In genomic region chr2:238230699-238231098, GRCh38 we compare ENCODE assay signal across 13 cellular contexts. TPM values are rescaled to one million over a fixed set of nuclear protein-coding genes. Genes with fewer than 3 reads are reported as not detected.
DNase-seq lines count a peak whose midpoint lies in the region; ATAC-seq, FAIRE-seq and TF ChIP-seq lines count a peak whose summit lies in the region.
"Had no signal": no experiment of that assay in that cellular context is flagged by ENCODE, and none has a peak within 500 bp of the region (broad histone marks: within the 10 kb centered on the region; RNA-seq: fewer than 3 reads in every experiment).

No MANE protein-coding gene starts in this region.

- H3K9me3 ChIP-seq in heart right ventricle (no peaks in the 10 kb centered on the region), right cardiac atrium (ENCODE audit: control insufficient read depth, low read length) (no peaks in the 10 kb centered on the region), upper lobe of right lung (no peaks in the 10 kb centered on the region)

- H3K36me3 Mint-ChIP-seq in natural killer cell treated with Interleukin-12 subunit alpha and Interleukin-12 subunit beta and Interleukin-15 and Interleukin-18, amount 100 ng/mL, for 72 hours, result no peaks in the 10 kb centered on the region

- ATAC-seq in heart right ventricle, result no peak
- no peak for ATAC-seq in right cardiac atrium
- ATAC-seq in natural killer cell treated with Interleukin-12 subunit alpha and Interleukin-12 subunit beta and Interleukin-15 and Interleukin-18, amount 100 ng/mL, for 72 hours, result no peak
- ATAC-seq in upper lobe of right lung, result no peak

- intact Hi-C loops in heart right ventricle (cut with DNase I) (no loop called here), right cardiac atrium (cut with DNase I) (no loop called here), dorsolateral prefrontal cortex (cut with DNase I) (loop anchor here (10.0 kb wide), 2 partner anchors 46 to 166 kb away; partner anchors contain the start of gene SCLY (in 1 of the 2)), upper lobe of right lung (cut with DNase I) (no loop called here)

- H3K4me3 ChIP-seq in heart right ventricle (peak overlapping the region in 8 of 10 donors; percentile 49 to 69 (median 60)), right cardiac atrium (ENCODE audit: low read length) (no peak overlapping the region), dorsolateral prefrontal cortex (peak overlapping the region; percentile 40 to 97 (median 76)), upper lobe of right lung (peak overlapping the region; percentile 68)

- DNase-seq in heart right ventricle (no peak), right cardiac atrium (no peak), dorsolateral prefrontal cortex (no peak), upper lobe of right lung (no peak), DMS53 (lab: John Stamatoyannopoulos, UW) (no peak), GM12892 (ENCODE audit: insufficient read length) (no peak)
- no peak for DNase-seq in natural killer cell treated with Interleukin-12 subunit alpha and Interleukin-12 subunit beta and Interleukin-15 and Interleukin-18, amount 100 ng/mL, for 72 hours (ENCODE audit: low spot score)
- no peak for DNase-seq in effector CD4-positive, alpha-beta T cell
- DNase-seq: activated CD8-positive, alpha-beta memory T cell treated with anti-CD3 and anti-CD28 coated beads, Interleukin-2, amount 50 U/mL, for 4 hours; NCI-H226 had no signal

- 83 to 88% methylated on average over 5 of the region's 5 CpGs for WGBS in heart right ventricle, 2 donors
- WGBS in right cardiac atrium, result 82% methylated on average over 5 of the region's 5 CpGs

- peaks cover 7 to 8% of the 10 kb centered on the region in 2 donors for H3K27me3 Mint-ChIP-seq in natural killer cell treated with Interleukin-12 subunit alpha and Interleukin-12 subunit beta and Interleukin-15 and Interleukin-18, amount 100 ng/mL, for 72 hours

- H3K4me1 ChIP-seq in heart right ventricle (peaks cover 2 to 34% (median 11%) of the 10 kb centered on the region in 9 donors), right cardiac atrium (ENCODE audit: control insufficient read depth, insufficient read depth, low read length) (no peaks in the 10 kb centered on the region), upper lobe of right lung (peaks cover 11% of the 10 kb centered on the region)

- no peak for FAIRE-seq in GM12892 (lab: Jason Lieb, UNC)
- FAIRE-seq: keratinocyte had no signal

- TF ChIP-seq POLR2A in GM12892 (IDR thresholded peaks at IDR 0.05; ENCODE audit: low read depth, low read length), result no peak

- peaks cover 17 to 32% of the 10 kb centered on the region in 2 donors for H3K4me1 Mint-ChIP-seq in natural killer cell treated with Interleukin-12 subunit alpha and Interleukin-12 subunit beta and Interleukin-15 and Interleukin-18, amount 100 ng/mL, for 72 hours (ENCODE audit: low read depth in 2 of 2)

- TF ChIP-seq CTCF in heart right ventricle (IDR thresholded peaks at IDR 0.05) (no peak), dorsolateral prefrontal cortex (IDR thresholded peaks at IDR 0.05 in 54 of 56, conservative IDR thresholded peaks at IDR 0.05 in 2 of 56; ENCODE audit: low read depth in 1 of 56, partially characterized antibody in 56 of 56) (no peak), upper lobe of right lung (IDR thresholded peaks at IDR 0.05) (no peak)

- H3K27me3 ChIP-seq in heart right ventricle, result peaks cover 0 to 6% (median 0%) of the 10 kb centered on the region in 7 donors
- no peaks in the 10 kb centered on the region for H3K27me3 ChIP-seq in right cardiac atrium (ENCODE audit: control insufficient read depth, insufficient read depth)
- H3K27me3 ChIP-seq in dorsolateral prefrontal cortex, result no peaks in the 10 kb centered on the region
- no peaks in the 10 kb centered on the region for H3K27me3 ChIP-seq in upper lobe of right lung

- peak overlapping the region; percentile 65 for H3K4me3 Mint-ChIP-seq in natural killer cell treated with Interleukin-12 subunit alpha and Interleukin-12 subunit beta and Interleukin-15 and Interleukin-18, amount 100 ng/mL, for 72 hours

- H3K27ac ChIP-seq in heart right ventricle, result peak overlapping the region in 2 of 10 donors; percentile 15 to 49
- H3K27ac ChIP-seq in right cardiac atrium (ENCODE audit: low read length), result no peak overlapping the region
- peak overlapping the region in 18 of 59 donors; percentile 9 to 83 (median 52) for H3K27ac ChIP-seq in dorsolateral prefrontal cortex
- H3K27ac ChIP-seq in upper lobe of right lung, result no peak overlapping the region
- H3K27ac ChIP-seq: C4-2B, KMS-11 had no signal

- H3K36me3 ChIP-seq in heart right ventricle (no peaks in the 10 kb centered on the region), upper lobe of right lung (no peaks in the 10 kb centered on the region)

- H3K27ac Mint-ChIP-seq in natural killer cell treated with Interleukin-12 subunit alpha and Interleukin-12 subunit beta and Interleukin-15 and Interleukin-18, amount 100 ng/mL, for 72 hours, result peak overlapping the region in 1 of 2 donors; percentile 84

- no peaks in the 10 kb centered on the region for H3K9me3 Mint-ChIP-seq in natural killer cell treated with Interleukin-12 subunit alpha and Interleukin-12 subunit beta and Interleukin-15 and Interleukin-18, amount 100 ng/mL, for 72 hours

RNA-seq across cellular contexts. Expression of gene HES6, which starts 9.1 kb away (rescaled TPM):
- total RNA-seq in heart right ventricle, result 1 to 10 TPM; 1.1 to 3.9 (median 1.9) TPM
- 1 to 10 TPM; 3.9 to 6.9 TPM for polyA plus RNA-seq in heart right ventricle
- total RNA-seq in right cardiac atrium, result 1 to 10 TPM; 3.4 to 6.1 (median 4.6) TPM
- 6.0 TPM for polyA plus RNA-seq in right cardiac atrium
- 10 to 100 TPM; 16.3 to 92.6 (median 39.4) TPM for total RNA-seq in dorsolateral prefrontal cortex
- 10 to 100 TPM in 1 of 2 donors, 1 to 10 TPM in 1; 5.7 to 11.3 TPM for total RNA-seq in natural killer cell treated with Interleukin-12 subunit alpha and Interleukin-12 subunit beta and Interleukin-15 and Interleukin-18, amount 100 ng/mL, for 72 hours
- total RNA-seq in upper lobe of right lung, result 7.3 TPM
- 0.42 TPM for polyA plus RNA-seq in GM12892 (2012; ENCODE audit: missing spikeins)

RNA-seq across cellular contexts. Expression of gene ILKAP, which starts 27.2 kb away (rescaled TPM):
- 10 to 100 TPM; 19.6 to 31.0 (median 24.2) TPM for total RNA-seq in heart right ventricle
- polyA plus RNA-seq in heart right ventricle, result 10 to 100 TPM; 38.0 to 83.9 TPM
- total RNA-seq in right cardiac atrium, result 10 to 100 TPM; 24.4 to 34.1 (median 30.7) TPM
- polyA plus RNA-seq in right cardiac atrium, result 34.3 TPM
- total RNA-seq in dorsolateral prefrontal cortex, result 10 to 100 TPM; 44.0 to 90.8 (median 62.7) TPM
- total RNA-seq in natural killer cell treated with Interleukin-12 subunit alpha and Interleukin-12 subunit beta and Interleukin-15 and Interleukin-18, amount 100 ng/mL, for 72 hours, result 10 to 100 TPM; 75.8 to 99.7 TPM
- total RNA-seq in upper lobe of right lung, result 47.2 TPM
- polyA plus RNA-seq in GM12892 (2012; ENCODE audit: missing spikeins), result 31.2 TPM

RNA-seq across cellular contexts. Expression of gene PER2, which starts 57.7 kb away (rescaled TPM):
- total RNA-seq in heart right ventricle (10 to 100 TPM in 3 of 10 donors, 1 to 10 TPM in 7; 3.1 to 19.0 (median 8.0) TPM), right cardiac atrium (1 to 10 TPM; 5.0 to 7.2 (median 6.4) TPM), dorsolateral prefrontal cortex (10 to 100 TPM in 119 of 120 experiments, 1 to 10 TPM in 1; 9.9 to 34.3 (median 18.4) TPM), upper lobe of right lung (22.7 TPM)
- polyA plus RNA-seq in heart right ventricle (1 to 10 TPM; 1.4 to 4.5 TPM), right cardiac atrium (3.8 TPM)
- total RNA-seq in natural killer cell treated with Interleukin-12 subunit alpha and Interleukin-12 subunit beta and Interleukin-15 and Interleukin-18, amount 100 ng/mL, for 72 hours, result 10 to 100 TPM; 13.8 to 18.4 TPM
- 3.3 TPM for polyA plus RNA-seq in GM12892 (2012; ENCODE audit: missing spikeins)

Comparison
In these comparisons a context has a peak if more than half of its experiments do, and no peak if none do; other contexts are left out.
1. intact Hi-C loops: an anchor here in dorsolateral prefrontal cortex (10.0 kb wide); none called in heart right ventricle, right cardiac atrium and upper lobe of right lung.